In genomic region chr16:4668313-4668960, GRCh38 we compare ENCODE assay signal across 2 cellular contexts.
TF ChIP-seq lines count a peak whose summit lies in the region.

No MANE protein-coding gene starts in this region.

TF ChIP-seq in IMR-90, 13 proteins besides CTCF, POLR2A, EP300 and RAD21:
- TF ChIP-seq MXI1 (IDR thresholded peaks at IDR 0.05; ENCODE audit: borderline replicate concordance, low read depth, low read length) (no peak), MAFK (IDR thresholded peaks at IDR 0.05; ENCODE audit: low read depth, low read length) (no peak)

TF ChIP-seq in K562, 482 proteins besides CTCF, POLR2A, EP300 and RAD21:
- TF ChIP-seq ZNF311 (CRISPR knock-in tag; IDR thresholded peaks at IDR 0.05) (no peak), BCLAF1 (IDR thresholded peaks at IDR 0.05; ENCODE audit: borderline replicate concordance in 1 of 2, control insufficient read depth in 1 of 2, low read depth in 2 of 2, low read length in 1 of 2) (no peak), ZNF707 (CRISPR knock-in tag; conservative IDR thresholded peaks at IDR 0.05) (no peak), RNF219 (CRISPR knock-in tag; IDR thresholded peaks at IDR 0.05) (no peak), ZNF263 (CRISPR knock-in tag; IDR thresholded peaks at IDR 0.05; ENCODE audit: borderline replicate concordance) (no peak), XRCC5 (IDR thresholded peaks at IDR 0.05; ENCODE audit: low read depth, low read length) (no peak), ZNF449 (CRISPR knock-in tag; IDR thresholded peaks at IDR 0.05) (no peak), KLF16 (IDR thresholded peaks at IDR 0.05) (no peak), ZNF124 (CRISPR knock-in tag; IDR thresholded peaks at IDR 0.05) (no peak), ZNF696 (CRISPR knock-in tag; conservative IDR thresholded peaks at IDR 0.05) (no peak), KAT7 (CRISPR knock-in tag; IDR thresholded peaks at IDR 0.05; ENCODE audit: borderline replicate concordance) (no peak), NR1H2 (CRISPR knock-in tag; IDR thresholded peaks at IDR 0.05) (no peak), ZNF23 (CRISPR knock-in tag; IDR thresholded peaks at IDR 0.05) (no peak), LARP7 (IDR thresholded peaks at IDR 0.05) (0 out of 2 replicates have a peak, but pooled peaks have one; percentile 46), SNAPC5 (CRISPR knock-in tag; IDR thresholded peaks at IDR 0.05) (no peak), TARDBP (IDR thresholded peaks at IDR 0.05) (no peak), ZNF445 (CRISPR knock-in tag; IDR thresholded peaks at IDR 0.05; ENCODE audit: low read depth) (no peak), CGGBP1 (CRISPR knock-in tag; IDR thresholded peaks at IDR 0.05) (no peak), ZNF76 (CRISPR knock-in tag; IDR thresholded peaks at IDR 0.05; ENCODE audit: borderline replicate concordance) (no peak), RNF2 (IDR thresholded peaks at IDR 0.05) (no peak), SUPT5H (IDR thresholded peaks at IDR 0.05) (peak; percentile 36; the same call in 1 of the 2 replicates), TEAD1 (CRISPR knock-in tag; IDR thresholded peaks at IDR 0.05) (no peak), TAL1 (IDR thresholded peaks at IDR 0.05) (no peak), PHTF2 (CRISPR knock-in tag; IDR thresholded peaks at IDR 0.05) (no peak), NFE2 (IDR thresholded peaks at IDR 0.05; ENCODE audit: low read depth) (no peak), KDM1A (IDR thresholded peaks at IDR 0.05) (peak in 1 of 2 experiments; percentile 35; a peak in 1 of 4 replicates), RBM34 (IDR thresholded peaks at IDR 0.05; ENCODE audit: borderline replicate concordance, insufficient read depth, low read length) (no peak), OTX1 (CRISPR knock-in tag; IDR thresholded peaks at IDR 0.05) (no peak), GATA2 (CRISPR knock-in tag; IDR thresholded peaks at IDR 0.05) (no peak), ARHGAP35 (IDR thresholded peaks at IDR 0.05; ENCODE audit: partially characterized antibody) (peak; percentile 7), PHF20 (IDR thresholded peaks at IDR 0.05; ENCODE audit: partially characterized antibody) (peak; percentile 23), MAFG (tag; conservative IDR thresholded peaks at IDR 0.05) (no peak), NKRF (IDR thresholded peaks at IDR 0.05; ENCODE audit: borderline replicate concordance) (0 out of 2 replicates have a peak, but pooled peaks have one; percentile 41), SMC3 (conservative IDR thresholded peaks at IDR 0.05; ENCODE audit: insufficient read depth, low read depth, low read length) (no peak), CREB3L1 (IDR thresholded peaks at IDR 0.05; ENCODE audit: borderline replicate concordance, low read depth) (no peak), EWSR1 (IDR thresholded peaks at IDR 0.05; ENCODE audit: borderline replicate concordance, low read depth, partially characterized antibody) (no peak), TSC22D4 (tag; IDR thresholded peaks at IDR 0.05) (peak; percentile 82; the same call in 1 of the 2 replicates), HOMEZ (CRISPR knock-in tag; IDR thresholded peaks at IDR 0.05) (no peak), ESRRA (IDR thresholded peaks at IDR 0.05; ENCODE audit: borderline replicate concordance, low read depth) (no peak), BMI1 (IDR thresholded peaks at IDR 0.05; ENCODE audit: low read length) (no peak), L3MBTL2 (IDR thresholded peaks at IDR 0.05) (no peak), ZNF668 (CRISPR knock-in tag; IDR thresholded peaks at IDR 0.05) (no peak), CLOCK (CRISPR knock-in tag; IDR thresholded peaks at IDR 0.05; ENCODE audit: borderline replicate concordance) (no peak), HDAC1 (IDR thresholded peaks at IDR 0.05) (peak in 1 of 2 experiments; percentile 29; a peak in 1 of 4 replicates), TBP (optimal IDR thresholded peaks at IDR 0.05; ENCODE audit: low read depth, low read length) (no peak)
